In genomic region chr19:38391911-38392464, GRCh38 we compare ENCODE assay signal across 25 cellular contexts. TPM values are rescaled to one million over a fixed set of nuclear protein-coding genes. Genes with fewer than 3 reads are reported as not detected.
"Had no signal": no experiment of that assay in that cellular context is flagged by ENCODE, and none has a peak within 500 bp of the region (broad histone marks: within the 10 kb centered on the region; RNA-seq: fewer than 3 reads in every experiment).

No MANE protein-coding gene starts in this region.

- H3K27ac Mint-ChIP-seq: activated B cell treated with CpG ODN at 0.5 μM for 24 hours; activated CD4-positive, alpha-beta T cell treated with anti-CD3 and anti-CD28 coated beads, Interleukin-2, amount 10 ng/mL, durations not matched to agents 24 days and 14 days; activated CD8-positive, alpha-beta memory T cell treated with anti-CD3 and anti-CD28 coated beads, Interleukin-2, amount 10 ng/mL, durations not matched to agents 7 days and 5 days; activated T-cell treated with anti-CD3 and anti-CD28 coated beads, Interleukin-2, amount 50 U/mL, for 24 hours; activated T-helper 1 cell treated with anti-CD3 and anti-CD28 coated beads, Interleukin-12 subunit alpha, Interleukin-12 subunit beta, Interleukin-2, Interleukin-4 antibody, amounts not matched to agents 30 ng/mL and 10 ng/mL and 1 ng/mL, durations not matched to agents 14 hours and 24 hours and 36 hours had no signal

- ATAC-seq: activated CD8-positive, alpha-beta memory T cell treated with anti-CD3 and anti-CD28 coated beads, Interleukin-2, amount 10 ng/mL, durations not matched to agents 7 days and 5 days; PC-3 had no signal

- FAIRE-seq: RCC 7860, TTC549 had no signal

- H3K27me3 ChIP-seq: ascending aorta had no signal

- H3K27ac ChIP-seq: ascending aorta had no signal

- H3K9me3 ChIP-seq: ascending aorta had no signal

- DNase-seq: activated B cell treated with CpG ODN at 0.5 μM for 24 hours; activated CD4-positive, alpha-beta T cell treated with anti-CD3 and anti-CD28 coated beads for 1 hour; activated CD4-positive, alpha-beta T cell treated with anti-CD3 and anti-CD28 coated beads, Interleukin-2, amount 10 ng/mL, durations not matched to agents 24 days and 14 days; activated CD8-positive, alpha-beta memory T cell treated with anti-CD3 and anti-CD28 coated beads, Interleukin-2, amount 10 ng/mL, durations not matched to agents 7 days and 5 days; activated effector memory CD4-positive, alpha-beta T cell treated with Interleukin-2 at 50 U/mL for 16 hours; activated naive CD4-positive, alpha-beta T cell; activated T-cell treated with anti-CD3 and anti-CD28 coated beads, Interleukin-2, amount 50 U/mL, for 24 hours; amniotic stem cell; Karpas-422; MM.1S; NCI-H1105 treated with DMSO at 0.1 percent for 48 hours; NCI-H1436 treated with DMSO at 0.1 percent for 48 hours; NCI-H187; NCI-H2081; NCI-H510A treated with DMSO at 0.1 percent for 48 hours; SIG-M5; T-helper 2 cell; T1000 had no signal

- H3K4me3 Mint-ChIP-seq: activated B cell treated with CpG ODN at 0.5 μM for 24 hours; activated CD4-positive, alpha-beta T cell treated with anti-CD3 and anti-CD28 coated beads, Interleukin-2, amount 10 ng/mL, durations not matched to agents 24 days and 14 days; activated CD8-positive, alpha-beta memory T cell treated with anti-CD3 and anti-CD28 coated beads, Interleukin-2, amount 10 ng/mL, durations not matched to agents 7 days and 5 days; activated naive CD4-positive, alpha-beta T cell treated with anti-CD3 and anti-CD28 coated beads, Interleukin-2, amount 50 U/mL, for 24 hours; activated T-cell treated with anti-CD3 and anti-CD28 coated beads, Interleukin-2, amount 50 U/mL, for 24 hours; activated T-helper 1 cell treated with anti-CD3 and anti-CD28 coated beads, Interleukin-12 subunit alpha, Interleukin-12 subunit beta, Interleukin-2, Interleukin-4 antibody, amounts not matched to agents 30 ng/mL and 10 ng/mL and 1 ng/mL, durations not matched to agents 14 hours and 24 hours and 36 hours; central memory CD8-positive, alpha-beta T cell had no signal

- H3K4me3 ChIP-seq: ascending aorta had no signal

RNA-seq across cellular contexts. Expression of gene GGN, which starts 4.2 kb away (rescaled TPM):
- total RNA-seq: activated CD8-positive, alpha-beta memory T cell treated with anti-CD3 and anti-CD28 coated beads, Interleukin-2, amount 10 ng/mL, durations not matched to agents 7 days and 5 days had no signal

RNA-seq across cellular contexts. Expression of gene RASGRP4, which starts 34.0 kb away (rescaled TPM):
- total RNA-seq: PC-3 had no signal
